Comparison of ENCODE assay signal across 8 cellular contexts in the genomic region with DNA sequence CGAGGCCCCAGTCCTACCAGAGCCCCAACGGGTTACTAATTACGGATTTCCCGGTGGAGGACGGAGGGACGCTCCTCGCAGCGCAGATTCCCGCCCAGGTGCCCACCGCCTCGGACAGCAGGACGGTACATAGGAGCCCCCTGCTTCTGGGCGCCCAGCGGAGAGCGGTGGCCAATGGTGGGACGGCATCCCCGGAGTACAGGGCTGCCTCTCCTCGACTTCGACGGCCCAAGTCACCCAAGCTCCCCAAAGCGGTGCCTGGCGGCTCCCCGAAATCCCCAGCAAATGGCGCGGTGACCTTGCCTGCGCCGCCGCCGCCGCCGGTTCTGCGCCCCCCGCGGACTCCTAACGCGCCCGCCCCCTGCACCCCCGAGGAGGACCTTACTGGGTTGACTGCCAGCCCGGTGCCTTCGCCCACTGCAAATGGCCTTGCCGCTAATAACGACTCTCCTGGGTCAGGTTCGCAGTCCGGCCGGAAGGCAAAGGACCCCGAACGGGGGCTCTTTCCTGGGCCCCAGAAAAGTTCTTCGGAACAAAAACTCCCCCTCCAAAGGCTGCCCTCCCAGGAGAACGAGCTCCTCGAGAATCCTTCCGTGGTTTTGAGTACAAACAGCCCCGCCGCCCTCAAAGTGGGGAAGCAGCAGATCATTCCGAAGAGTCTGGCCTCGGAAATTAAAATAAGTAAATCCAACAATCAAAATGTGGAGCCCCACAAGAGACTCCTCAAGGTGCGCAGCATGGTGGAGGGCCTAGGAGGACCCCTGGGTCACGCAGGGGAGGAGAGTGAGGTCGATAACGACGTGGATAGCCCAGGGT. TPM values are rescaled to one million over a fixed set of nuclear protein-coding genes. Genes with fewer than 3 reads are reported as not detected.
DNase-seq lines count a peak whose midpoint lies in the region; ATAC-seq and TF ChIP-seq lines count a peak whose summit lies in the region.

No MANE protein-coding gene starts in this region.

- TF ChIP-seq CTCF in epithelial cell of esophagus (IDR thresholded peaks at IDR 0.05; ENCODE audit: insufficient read depth, low read depth, low read length, missing control alignments), result no peak

- CTCF ChIA-PET in activated CD8-positive, alpha-beta memory T cell treated with anti-CD3 and anti-CD28 coated beads, Interleukin-2, amount 10 ng/mL, durations not matched to agents 7 days and 5 days (lab: Charles Lee), result no interaction called here

- no peak for DNase-seq in activated CD8-positive, alpha-beta memory T cell treated with anti-CD3 and anti-CD28 coated beads, Interleukin-2, amount 10 ng/mL, durations not matched to agents 7 days and 5 days
- DNase-seq in activated CD8-positive, alpha-beta memory T cell treated with anti-CD3 and anti-CD28 coated beads, Interleukin-2, amount 50 U/mL, for 48 hours, result no peak
- DNase-seq in SK-N-DZ (ENCODE audit: low spot score) (peak; percentile 35), epithelial cell of esophagus (ENCODE audit: low read depth) (no peak), EL (no peak), superior temporal gyrus (ENCODE audit: extremely low spot score) (no peak)
- peak in 1 of 10 donors; percentile 2 for DNase-seq in naive thymus-derived CD8-positive, alpha-beta T cell

- H3K27me3 Mint-ChIP-seq in activated CD8-positive, alpha-beta memory T cell treated with anti-CD3 and anti-CD28 coated beads, Interleukin-2, amount 10 ng/mL, durations not matched to agents 7 days and 5 days, result peaks cover 76% of the 10 kb centered on the region
- peaks cover 34 to 75% (median 59%) of the 10 kb centered on the region in 5 donors for H3K27me3 Mint-ChIP-seq in naive thymus-derived CD8-positive, alpha-beta T cell

- H3K4me3 ChIP-seq in epithelial cell of esophagus (ENCODE audit: low read length), result peak overlapping the region; percentile 71

- H3K27ac Mint-ChIP-seq in activated CD8-positive, alpha-beta memory T cell treated with anti-CD3 and anti-CD28 coated beads, Interleukin-2, amount 10 ng/mL, durations not matched to agents 7 days and 5 days, result no peak overlapping the region
- peak overlapping the region in 1 of 10 donors; percentile 49 for H3K27ac Mint-ChIP-seq in naive thymus-derived CD8-positive, alpha-beta T cell

- H3K4me3 Mint-ChIP-seq in activated CD8-positive, alpha-beta memory T cell treated with anti-CD3 and anti-CD28 coated beads, Interleukin-2, amount 10 ng/mL, durations not matched to agents 7 days and 5 days, result peak overlapping the region; percentile 70
- peak overlapping the region; percentile 70 to 87 (median 79) for H3K4me3 Mint-ChIP-seq in naive thymus-derived CD8-positive, alpha-beta T cell

- ATAC-seq in activated CD8-positive, alpha-beta memory T cell treated with anti-CD3 and anti-CD28 coated beads, Interleukin-2, amount 10 ng/mL, durations not matched to agents 7 days and 5 days, result peak; percentile 10
- ATAC-seq in naive thymus-derived CD8-positive, alpha-beta T cell, result peak; percentile 23 to 25
- no peak for ATAC-seq in HG02642 (IDR thresholded peaks at IDR 0.05; ENCODE audit: poor library complexity, unreplicated experiment)

- H3K9me3 Mint-ChIP-seq in activated CD8-positive, alpha-beta memory T cell treated with anti-CD3 and anti-CD28 coated beads, Interleukin-2, amount 10 ng/mL, durations not matched to agents 7 days and 5 days (ENCODE audit: low read depth), result no peaks in the 10 kb centered on the region
- H3K9me3 Mint-ChIP-seq in naive thymus-derived CD8-positive, alpha-beta T cell, result peaks cover 0 to 5% (median 0%) of the 10 kb centered on the region in 9 donors

- peaks cover 18% of the 10 kb centered on the region for H3K4me1 Mint-ChIP-seq in activated CD8-positive, alpha-beta memory T cell treated with anti-CD3 and anti-CD28 coated beads, Interleukin-2, amount 10 ng/mL, durations not matched to agents 7 days and 5 days
- H3K4me1 Mint-ChIP-seq in naive thymus-derived CD8-positive, alpha-beta T cell, result peaks cover 11 to 25% (median 21%) of the 10 kb centered on the region in 4 donors

- POLR2A ChIA-PET in naive thymus-derived CD8-positive, alpha-beta T cell (lab: Charles Lee), result interaction anchor here (0.6 to 0.8 kb wide), 2 partner anchors 9 to 49 kb away, joined by 3 read pairs; no protein-coding TSS in a partner anchor

- H3K36me3 Mint-ChIP-seq in activated CD8-positive, alpha-beta memory T cell treated with anti-CD3 and anti-CD28 coated beads, Interleukin-2, amount 10 ng/mL, durations not matched to agents 7 days and 5 days, result no peaks in the 10 kb centered on the region
- H3K36me3 Mint-ChIP-seq in naive thymus-derived CD8-positive, alpha-beta T cell, result peaks cover 0 to 8% (median 0%) of the 10 kb centered on the region in 3 donors

RNA-seq across cellular contexts. Expression of a gene that starts 1.1 kb away (rescaled TPM):
- total RNA-seq in activated CD8-positive, alpha-beta memory T cell treated with anti-CD3 and anti-CD28 coated beads, Interleukin-2, amount 10 ng/mL, durations not matched to agents 7 days and 5 days, result under 1 TPM; 0.09 to 0.23 TPM
- polyA plus RNA-seq in SK-N-DZ (2014; cell fraction: cytosol; rRNA removed), result 10.6 and 11.3 TPM in 2 replicates
- polyA plus RNA-seq in SK-N-DZ (2014; cell fraction: nucleus; rRNA removed), result 9.6 and 10.4 TPM in 2 replicates
- under 1 TPM in 1 of 2 experiments, not detected in 1; 0.22 TPM for total RNA-seq in naive thymus-derived CD8-positive, alpha-beta T cell
- polyA plus RNA-seq in naive thymus-derived CD8-positive, alpha-beta T cell, result under 1 TPM in 2 of 3 donors, not detected in 1; 0.08 to 0.13 TPM
